ENCODE assay signal across 11 cellular contexts in genomic region chr1:212819704-212820103, GRCh38. TPM values are rescaled to one million over a fixed set of nuclear protein-coding genes. Genes with fewer than 3 reads are reported as not detected.
A peak's percentile ranks its signal among the peaks of the same experiment; 100 is the strongest.
DNase-seq lines count a peak whose midpoint lies in the region; ATAC-seq lines count a peak whose summit lies in the region.
"Had no signal": no experiment of that assay in that cellular context is flagged by ENCODE, and none has a peak within 500 bp of the region (broad histone marks: within the 10 kb centered on the region; RNA-seq: fewer than 3 reads in every experiment).

No MANE protein-coding gene starts in this region.

- in situ Hi-C loops in KBM-7 (cut with MboI; ENCODE audit: low pct_unique_long_range_greater_than_20kb, low sequenced_read_pairs): no loop called here

- ATAC-seq in GM18519 (IDR thresholded peaks at IDR 0.05; ENCODE audit: low FRiP score, unreplicated experiment) (peak; percentile 69), HG02588 (IDR thresholded peaks at IDR 0.05; ENCODE audit: unreplicated experiment) (peak; percentile 67), HG03097 (IDR thresholded peaks at IDR 0.05; ENCODE audit: low FRiP score, unreplicated experiment) (no peak)

- peak; percentile 33 for DNase-seq in KBM-7
- peak; percentile 62 to 65 for DNase-seq in lung microvascular endothelial cell (ENCODE audit: low read depth in 2 of 2)
- DNase-seq in activated effector memory CD4-positive, alpha-beta T cell treated with anti-CD3 and anti-CD28 coated beads, Interleukin-2, amount 50 U/mL, for 16 hours: no peak
- no peak for DNase-seq in DMS153 treated with DMSO at 0.1 percent for 48 hours (lab: John Stamatoyannopoulos, UW; ENCODE audit: unreplicated experiment)
- no peak for DNase-seq in cerebellar nuclear complex (lab: John Stamatoyannopoulos, UW)
- DNase-seq: central memory CD4-positive, alpha-beta T cell; H9; hippocampal formation had no signal

RNA-seq across cellular contexts. Expression of gene SPATA45, which starts 27.7 kb away (rescaled TPM):
- total RNA-seq in lung microvascular endothelial cell: not detected in 2 replicates

RNA-seq across cellular contexts. Expression of gene TATDN3, which starts 28.0 kb away (rescaled TPM):
- total RNA-seq in lung microvascular endothelial cell: 8.3 and 8.5 TPM in 2 replicates

RNA-seq across cellular contexts. Expression of gene NSL1, which starts 28.1 kb away (rescaled TPM):
- total RNA-seq in lung microvascular endothelial cell: 17.9 and 21.8 TPM in 2 replicates

RNA-seq across cellular contexts. Expression of gene FLVCR1, which starts 38.4 kb away (rescaled TPM):
- total RNA-seq in lung microvascular endothelial cell: 4.1 and 9.3 TPM in 2 replicates

Comparison
In these comparisons a context has a peak if more than half of its experiments do, and no peak if none do; other contexts are left out.
1. DNase-seq: peak in KBM-7 (single experiment) and lung microvascular endothelial cell (2 of 2); none in activated effector memory CD4-positive, alpha-beta T cell treated with anti-CD3 and anti-CD28 coated beads, Interleukin-2, amount 50 U/mL, for 16 hours (single experiment), DMS153 treated with DMSO at 0.1 percent for 48 hours (single experiment) and cerebellar nuclear complex (0 of 2).